In genomic region chr10:118210276-118210675, GRCh38 we compare ENCODE assay signal across 15 cellular contexts.
"Had no signal": no experiment of that assay in that cellular context is flagged by ENCODE, and none has a peak within 500 bp of the region (broad histone marks: within the 10 kb centered on the region; RNA-seq: fewer than 3 reads in every experiment).

No MANE protein-coding gene starts in this region.

- H3K4me3 ChIP-seq: gastroesophageal sphincter, mucosa of descending colon, sigmoid colon, thoracic aorta had no signal

- FAIRE-seq: endometrium had no signal

- H3K36me3 ChIP-seq: gastroesophageal sphincter, sigmoid colon, thoracic aorta had no signal

- H3K27ac ChIP-seq: gastroesophageal sphincter, sigmoid colon, thoracic aorta had no signal

- H3K27me3 ChIP-seq: sigmoid colon had no signal

- H3K9me3 ChIP-seq: gastroesophageal sphincter, mucosa of descending colon, sigmoid colon, thoracic aorta had no signal

- DNase-seq: activated CD4-positive, alpha-beta memory T cell treated with anti-CD3 and anti-CD28 coated beads, Interleukin-2, amount 10 ng/mL, durations not matched to agents 7 days and 5 days; activated CD4-positive, alpha-beta T cell treated with anti-CD3 and anti-CD28 coated beads for 1 hour; activated CD8-positive, alpha-beta memory T cell treated with anti-CD3 and anti-CD28 coated beads, Interleukin-2, amount 50 U/mL, for 4 hours; activated gamma-delta T cell treated with Interleukin-2 at 50 U/mL for 16 hours; activated naive CD8-positive, alpha-beta T cell treated with anti-CD3 and anti-CD28 coated beads for 36 hours; activated T-cell treated with anti-CD3 and anti-CD28 coated beads, Interleukin-2, amount 50 U/mL, for 72 hours; mucosa of descending colon; natural killer cell; nucleus accumbens; sigmoid colon; stimulated activated CD4-positive, alpha-beta T cell treated with anti-CD3 and anti-CD28 coated beads, Interleukin-12 subunit alpha, Interleukin-12 subunit beta, amount 100 ng/mL, for 4 hours; SW 1271 had no signal

- H3K4me1 ChIP-seq: gastroesophageal sphincter, sigmoid colon had no signal
